ENCODE assay signal across 1 cellular context in the genomic region with DNA sequence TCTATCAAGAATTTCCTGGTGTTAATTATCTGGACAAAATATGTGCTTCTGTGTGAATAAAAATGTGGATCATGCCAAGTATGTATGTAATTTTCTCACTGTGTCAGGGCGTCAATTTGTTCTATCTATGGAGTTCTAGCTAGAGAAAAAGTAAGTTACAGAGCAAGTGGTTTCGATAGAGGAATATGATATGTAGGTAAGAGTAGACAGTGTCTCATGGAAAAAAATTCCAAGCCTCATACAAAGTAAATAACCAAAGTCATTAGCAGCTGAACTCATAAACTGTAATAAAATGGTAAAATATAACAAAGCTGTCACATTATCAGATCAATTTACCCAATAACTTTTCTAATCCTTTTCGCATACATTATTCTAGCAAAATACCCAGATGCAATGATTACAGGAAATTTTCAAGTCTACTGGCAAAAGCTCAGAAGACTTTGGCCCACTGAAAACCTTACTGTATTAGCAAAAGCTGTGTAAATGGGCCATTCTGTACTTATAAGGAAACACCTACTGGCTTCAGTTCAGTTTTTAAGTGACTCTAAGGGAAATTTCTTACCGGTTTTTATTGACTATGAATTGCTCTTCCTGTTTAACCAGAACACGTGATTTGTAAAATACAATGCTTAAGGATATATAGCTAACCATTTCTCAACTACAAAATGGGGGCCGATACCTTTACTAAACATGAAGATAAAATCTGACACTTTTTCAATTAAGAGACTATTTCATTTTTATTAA.
TF ChIP-seq lines count a peak whose summit lies in the region.

No MANE protein-coding gene starts in this region.

TF ChIP-seq in endothelial cell of umbilical vein, 7 proteins besides CTCF, POLR2A, EP300 and RAD21:
- no peak for TF ChIP-seq JUN (IDR thresholded peaks at IDR 0.05; ENCODE audit: borderline replicate concordance, insufficient read depth, insufficient read length, low read depth)
- TF ChIP-seq, protein P1, sequence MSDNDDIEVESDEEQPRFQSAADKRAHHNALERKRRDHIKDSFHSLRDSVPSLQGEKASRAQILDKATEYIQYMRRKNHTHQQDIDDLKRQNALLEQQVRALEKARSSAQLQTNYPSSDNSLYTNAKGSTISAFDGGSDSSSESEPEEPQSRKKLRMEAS (IDR thresholded peaks at IDR 0.05; ENCODE audit: insufficient read depth, insufficient read length), result no peak
- no peak for TF ChIP-seq MYC (IDR thresholded peaks at IDR 0.05; ENCODE audit: low read depth, low read length)
